21 cellular contexts compared by ENCODE assay signal in the genomic region with DNA sequence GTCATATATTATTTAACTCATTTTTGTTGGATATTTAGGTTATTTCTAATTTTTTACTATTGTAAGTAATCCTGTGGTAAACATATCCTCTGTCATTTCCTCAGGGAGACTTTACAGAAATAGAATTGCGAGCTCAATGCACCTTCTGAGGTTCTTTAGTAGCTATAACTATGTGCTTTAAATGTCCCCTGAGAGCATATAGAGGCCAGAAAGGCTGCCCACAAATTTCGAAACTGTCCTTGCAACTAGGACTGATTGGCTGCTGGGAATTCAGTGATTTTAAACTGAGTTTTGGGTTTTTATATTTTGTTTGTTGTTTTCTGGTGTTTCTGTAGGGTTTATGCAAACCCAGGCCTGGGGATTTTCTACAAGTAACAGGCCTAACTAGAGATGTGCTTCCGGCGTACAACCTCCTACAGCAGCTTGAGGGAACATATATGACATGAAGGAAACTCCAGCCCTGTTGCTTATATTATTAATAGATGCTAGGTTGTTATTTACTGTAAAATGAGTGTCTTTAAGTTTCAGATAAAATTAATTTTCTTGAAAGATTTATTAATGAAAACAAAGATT. TPM values are rescaled to one million over a fixed set of nuclear protein-coding genes. Genes with fewer than 3 reads are reported as not detected.
A peak's percentile ranks its signal among the peaks of the same experiment; 100 is the strongest.
DNase-seq lines count a peak whose midpoint lies in the region; ATAC-seq, FAIRE-seq and TF ChIP-seq lines count a peak whose summit lies in the region.
"Had no signal": no experiment of that assay in that cellular context is flagged by ENCODE, and none has a peak within 500 bp of the region (broad histone marks: within the 10 kb centered on the region; RNA-seq: fewer than 3 reads in every experiment).

No MANE protein-coding gene starts in this region.

- H3K4me2 ChIP-seq in GM12878 (ENCODE audit: control insufficient read depth, insufficient read depth) (peak overlapping the region; percentile 23; the same call in 1 of the 2 replicates), osteoblast (ENCODE audit: insufficient read depth, low read length) (peak overlapping the region; percentile 51)

- TF ChIP-seq EP300 in GM12878 (IDR thresholded peaks at IDR 0.05; ENCODE audit: borderline replicate concordance in 1 of 2, control insufficient read depth in 1 of 2, low read depth in 2 of 2, low read length in 2 of 2), result no peak

- SMC1A ChIA-PET in GM12878 (lab: Charles Lee; ENCODE audit: uncharacterized antibody, unreplicated experiment), result interaction anchor here (1.7 kb wide), 1 partner anchor 35 kb away, joined by 3 read pairs; no protein-coding TSS in a partner anchor

- no peak for TF ChIP-seq CTCF in GM12864 (IDR thresholded peaks at IDR 0.05; ENCODE audit: low read depth, low read length, missing control alignments)
- no peak for TF ChIP-seq CTCF in HEK293 (tag by site-specific recombination; IDR thresholded peaks at IDR 0.05)
- no peak for TF ChIP-seq CTCF in GM12878 (IDR thresholded peaks at IDR 0.05 in 2 of 3, conservative IDR thresholded peaks at IDR 0.05 in 1 of 3; ENCODE audit: control insufficient read depth in 2 of 3, extremely low read depth in 1 of 3, insufficient read depth in 1 of 3, low read depth in 3 of 3, low read length in 3 of 3)
- no peak for TF ChIP-seq CTCF in osteoblast (IDR thresholded peaks at IDR 0.05; ENCODE audit: extremely low read depth, low read depth, low read length)

- TF ChIP-seq RAD21 in GM12878 (IDR thresholded peaks at IDR 0.05; ENCODE audit: insufficient read depth, low read depth, low read length), result no peak

- no peaks in the 10 kb centered on the region for H4K20me1 ChIP-seq in GM12878 (ENCODE audit: control insufficient read depth, insufficient read depth)
- peaks cover 11% of the 10 kb centered on the region for H4K20me1 ChIP-seq in osteoblast (ENCODE audit: insufficient read depth, low read length)

- intact Hi-C loops in GM12878 (cut with micrococcal nuclease; ENCODE audit: unreplicated experiment), result no loop called here

- H3K36me3 ChIP-seq in HEK293 (ENCODE audit: control insufficient read depth in 2 of 2, insufficient read depth in 1 of 2, low read length in 2 of 2) (peaks cover 7 to 53% of the 10 kb centered on the region in 2 experiments), GM12878 (ENCODE audit: control insufficient read depth in 2 of 2, insufficient read depth in 2 of 2, low read length in 1 of 2) (peaks cover 0 to 8% of the 10 kb centered on the region in 2 experiments; a peak in 3 of 4 replicates), osteoblast (ENCODE audit: insufficient read depth, low read length) (peaks cover 30% of the 10 kb centered on the region)
- H3K36me3 ChIP-seq: ovary had no signal

- WGBS in GM12878 (ENCODE audit: insufficient coverage, insufficient replicate concordance, low lambda C conversion rate, missing lambda C conversion rate), result 0% methylated on average over 4 of the region's 4 CpGs

- ATAC-seq in GM12878 (peak; percentile 48; the same call in 2 of the 3 replicates), HG02642 (IDR thresholded peaks at IDR 0.05; ENCODE audit: poor library complexity, unreplicated experiment) (no peak)

- CTCF ChIA-PET in HEK293 (lab: Yijun Ruan, JAX) (interaction anchor here (0.6 to 1.4 kb wide), 3 partner anchors 27 to 1136 kb away, joined by 3 read pairs; no protein-coding TSS in a partner anchor), GM12878 (lab: Yijun Ruan, JAX) (interaction anchor here (0.6 to 1.7 kb wide), 7 partner anchors 9 to 527 kb away, joined by 3 to 6 read pairs (median 4); no protein-coding TSS in a partner anchor)

- H3K27me3 ChIP-seq in GM12878 (replicated peaks in 1 of 2; ENCODE audit: control insufficient read depth in 2 of 2, insufficient read depth in 2 of 2, low read length in 1 of 2), result no peaks in the 10 kb centered on the region
- no peaks in the 10 kb centered on the region for H3K27me3 ChIP-seq in osteoblast (ENCODE audit: insufficient read depth, low read length)
- H3K27me3 ChIP-seq: ovary had no signal

- H2AFZ ChIP-seq in GM12878 (ENCODE audit: control insufficient read depth, low read depth, low read length) (no peak overlapping the region), osteoblast (ENCODE audit: low read length) (no peak overlapping the region)

- peak; percentile 27 for DNase-seq in GM12864 (ENCODE audit: low read depth)
- peak; percentile 42 for DNase-seq in GM12878 (ENCODE audit: low read depth, low spot score)
- peak; percentile 59 for DNase-seq in osteoblast (ENCODE audit: insufficient read length, low spot score, missing footprints)
- DNase-seq in epidermal melanocyte (ENCODE audit: insufficient read length, low spot score), result no peak
- no peak for DNase-seq in COLO668 (lab: John Stamatoyannopoulos, UW; ENCODE audit: unreplicated experiment)
- DNase-seq: activated CD4-positive, alpha-beta memory T cell treated with anti-CD3 and anti-CD28 coated beads, Interleukin-2, amount 10 ng/mL, durations not matched to agents 7 days and 5 days; activated naive CD4-positive, alpha-beta T cell treated with anti-CD3 and anti-CD28 coated beads, Interleukin-2, amount 50 U/mL, for 16 hours; activated T-cell treated with anti-CD3 and anti-CD28 coated beads, Interleukin-2, amount 50 U/mL, for 48 hours; Calu3; H7; IMR-90; NCI-H1048; NCI-H2029; ovary; Right ventricle myocardium superior; stimulated activated CD4-positive, alpha-beta T cell treated with anti-CD3 and anti-CD28 coated beads, Interleukin-2, amount 100 ng/mL, for 48 hours; T-helper 1 cell had no signal

- H3K4me3 ChIP-seq in GM12864 (ENCODE audit: low read depth, low read length) (no peak overlapping the region), HEK293 (ENCODE audit: low read depth, low read length) (no peak overlapping the region), GM12878 (no peak overlapping the region), osteoblast (ENCODE audit: insufficient read depth, low read length) (no peak overlapping the region)
- H3K4me3 ChIP-seq: lung, ovary had no signal

- POLR2A ChIA-PET in HEK293 (lab: Yijun Ruan, JAX), result no interaction called here
- POLR2A ChIA-PET in GM12878 (lab: Charles Lee), result interaction anchor here (0.7 to 1.3 kb wide), 2 partner anchors 11 to 14 kb away, joined by 3 to 6 read pairs; no protein-coding TSS in a partner anchor

- in situ Hi-C loops in GM12878 (cut with MboI), result no loop called here

- RAD21 ChIA-PET in GM12878 (lab: Charles Lee; ENCODE audit: unreplicated experiment), result interaction anchor here (0.6 to 0.9 kb wide), 2 partner anchors 11 to 1301 kb away, joined by 4 to 7 read pairs; no protein-coding TSS in a partner anchor

- FAIRE-seq in GM12878 (lab: Jason Lieb, UNC), result no peak
- FAIRE-seq: urothelium cell line had no signal

- H3K9ac ChIP-seq in GM12878 (ENCODE audit: control insufficient read depth, insufficient read depth, low read length), result no peak overlapping the region

- TF ChIP-seq POLR2A in GM12878 (IDR thresholded peaks at IDR 0.05; ENCODE audit: low read depth, low read length), result no peak

- H3K9me3 ChIP-seq in HEK293 (ENCODE audit: control insufficient read depth, insufficient read depth, low read depth, low read length) (no peaks in the 10 kb centered on the region), GM12878 (replicated peaks; ENCODE audit: control insufficient read depth, insufficient read depth, low read length) (no peaks in the 10 kb centered on the region), osteoblast (ENCODE audit: low read depth, low read length) (no peaks in the 10 kb centered on the region)
- H3K9me3 ChIP-seq: ovary had no signal

- no TSS peak for BruUV-seq in GM12878 (replicated peaks; lab: Mats Ljungman, UMichigan)

- H3K79me2 ChIP-seq in GM12878 (ENCODE audit: control insufficient read depth, insufficient read depth, low read length) (no peaks in the 10 kb centered on the region), osteoblast (ENCODE audit: insufficient read depth, low read length) (peaks cover 36% of the 10 kb centered on the region)

- no peaks in the 10 kb centered on the region for H3K4me1 ChIP-seq in HEK293 (ENCODE audit: control insufficient read depth, insufficient read depth, low read length)
- H3K4me1 ChIP-seq in GM12878 (ENCODE audit: control insufficient read depth, insufficient read depth, low read length), result peaks cover 2% of the 10 kb centered on the region
- peaks cover 8% of the 10 kb centered on the region for H3K4me1 ChIP-seq in osteoblast (ENCODE audit: insufficient read depth, low read length)

- no peak overlapping the region for H3K27ac ChIP-seq in HEK293 (ENCODE audit: extremely low read depth, low read depth, low read length)
- H3K27ac ChIP-seq in GM12878 (ENCODE audit: control insufficient read depth, insufficient read depth), result peak overlapping the region; percentile 50
- no peak overlapping the region for H3K27ac ChIP-seq in osteoblast (ENCODE audit: low read depth, low read length)
- H3K27ac ChIP-seq: ovary had no signal

RNA-seq across cellular contexts. Expression of gene P4HTM, which starts 29.1 kb away (rescaled TPM):
- 81.4 and 96.2 TPM in 2 replicates for total RNA-seq in GM12878 (2013; cell fraction: nucleolus; rRNA removed)
- total RNA-seq in GM12878 (2014; rRNA removed), result 27.1 and 31.1 TPM in 2 replicates
- 13.6 and 13.7 TPM in 2 replicates for total RNA-seq in GM12878 (2014; rRNA removed; fragmentation: Illumina TruSeq; extraction: Trizol)
- total RNA-seq in GM12878 (2021), result 24.4 and 28.6 TPM in 2 replicates
- 8.2 TPM for polyA plus RNA-seq in GM12878 (2011; ENCODE audit: low read depth)
- polyA plus RNA-seq in GM12878 (2011; rRNA removed), result 15.8 and 23.6 TPM in 2 replicates
- polyA plus RNA-seq in GM12878 (2011; cell fraction: cytosol; rRNA removed), result 23.6 and 35.3 TPM in 2 replicates
- 153 and 183 TPM in 2 replicates for polyA plus RNA-seq in GM12878 (2011; cell fraction: nucleus; rRNA removed)
- polyA plus RNA-seq in GM12878 (2012), result 16.8 and 20.6 TPM in 2 replicates
- 5.3 and 9.7 TPM in 2 replicates for polyA plus RNA-seq in GM12878 (2014; fragmentation: Illumina TruSeq; extraction: Trizol)
- 1 to 10 TPM in 1 of 2 experiments, under 1 TPM in 1; 0.76 to 6.5 TPM for polyA plus RNA-seq in GM12878 (2014; fragmentation: Nextera tagmentation; extraction: Ambion mirVana)
- polyA plus RNA-seq in GM12878 (2014; rRNA removed), result 28.7 and 28.8 TPM in 2 replicates
- 10 to 100 TPM; 22.7 to 23.1 TPM for polyA plus RNA-seq in GM12878 (2016; fragmentation: Nextera tagmentation; extraction: Ambion mirVana)
- polyA minus RNA-seq in GM12878 (2011; rRNA and poly(A)+ RNA removed), result 33.9 and 57.0 TPM in 2 replicates
- polyA minus RNA-seq in GM12878 (2011; cell fraction: cytosol; rRNA and poly(A)+ RNA removed), result 22.1 and 39.0 TPM in 2 replicates
- polyA minus RNA-seq in GM12878 (2011; cell fraction: nucleus; rRNA and poly(A)+ RNA removed), result 65.0 and 89.6 TPM in 2 replicates
- 31.8 and 32.4 TPM in 2 replicates for total RNA-seq in osteoblast

RNA-seq across cellular contexts. Expression of gene ARIH2, which starts 42.3 kb away (rescaled TPM):
- total RNA-seq in GM12878 (2013; cell fraction: nucleolus; rRNA removed), result 128 and 140 TPM in 2 replicates
- total RNA-seq in GM12878 (2014; rRNA removed), result 74.7 and 77.4 TPM in 2 replicates
- total RNA-seq in GM12878 (2014; rRNA removed; fragmentation: Illumina TruSeq; extraction: Trizol), result 63.6 and 67.1 TPM in 2 replicates
- 58.7 and 61.8 TPM in 2 replicates for total RNA-seq in GM12878 (2021)
- 30.9 TPM for polyA plus RNA-seq in GM12878 (2011; ENCODE audit: low read depth)
- 59.7 and 74.0 TPM in 2 replicates for polyA plus RNA-seq in GM12878 (2011; rRNA removed)
- polyA plus RNA-seq in GM12878 (2011; cell fraction: cytosol; rRNA removed), result 67.2 and 70.7 TPM in 2 replicates
- 67.3 and 73.8 TPM in 2 replicates for polyA plus RNA-seq in GM12878 (2011; cell fraction: nucleus; rRNA removed)
- 32.0 and 43.5 TPM in 2 replicates for polyA plus RNA-seq in GM12878 (2012)
- polyA plus RNA-seq in GM12878 (2014; fragmentation: Illumina TruSeq; extraction: Trizol), result 50.5 and 60.2 TPM in 2 replicates
- 10 to 100 TPM; 18.7 to 22.2 TPM for polyA plus RNA-seq in GM12878 (2014; fragmentation: Nextera tagmentation; extraction: Ambion mirVana)
- 56.8 and 58.5 TPM in 2 replicates for polyA plus RNA-seq in GM12878 (2014; rRNA removed)
- polyA plus RNA-seq in GM12878 (2016; fragmentation: Nextera tagmentation; extraction: Ambion mirVana), result 10 to 100 TPM; 70.1 to 74.4 TPM
- polyA minus RNA-seq in GM12878 (2011; rRNA and poly(A)+ RNA removed), result 83.8 and 86.3 TPM in 2 replicates
- polyA minus RNA-seq in GM12878 (2011; cell fraction: cytosol; rRNA and poly(A)+ RNA removed), result 24.6 and 41.0 TPM in 2 replicates
- polyA minus RNA-seq in GM12878 (2011; cell fraction: nucleus; rRNA and poly(A)+ RNA removed), result 28.0 and 56.9 TPM in 2 replicates
- total RNA-seq in osteoblast, result 69.1 and 82.5 TPM in 2 replicates

RNA-seq across cellular contexts. Expression of gene WDR6, which starts 46.3 kb away (rescaled TPM):
- total RNA-seq in GM12878 (2013; cell fraction: nucleolus; rRNA removed), result 194 and 215 TPM in 2 replicates
- total RNA-seq in GM12878 (2014; rRNA removed) (72.6 and 85.5 TPM in 2 replicates), GM12878 (2014; rRNA removed; fragmentation: Illumina TruSeq; extraction: Trizol) (57.8 and 59.9 TPM in 2 replicates), GM12878 (2021) (150 and 169 TPM in 2 replicates), osteoblast (74.3 and 98.4 TPM in 2 replicates)
- polyA plus RNA-seq in GM12878 (2011; ENCODE audit: low read depth), result 121 TPM
- polyA plus RNA-seq in GM12878 (2011; rRNA removed) (53.5 and 119 TPM in 2 replicates), GM12878 (2014; fragmentation: Illumina TruSeq; extraction: Trizol) (60.4 and 105 TPM in 2 replicates), GM12878 (2014; fragmentation: Nextera tagmentation; extraction: Ambion mirVana) (10 to 100 TPM; 21.3 to 24.1 TPM), GM12878 (2014; rRNA removed) (126 and 141 TPM in 2 replicates), GM12878 (2016; fragmentation: Nextera tagmentation; extraction: Ambion mirVana) (100 to 1,000 TPM; 110 to 116 TPM)
- 133 and 171 TPM in 2 replicates for polyA plus RNA-seq in GM12878 (2011; cell fraction: cytosol; rRNA removed)
- 1,270 and 1,449 TPM in 2 replicates for polyA plus RNA-seq in GM12878 (2011; cell fraction: nucleus; rRNA removed)
- polyA plus RNA-seq in GM12878 (2012), result 156 and 221 TPM in 2 replicates
- 115 and 118 TPM in 2 replicates for polyA minus RNA-seq in GM12878 (2011; rRNA and poly(A)+ RNA removed)
- polyA minus RNA-seq in GM12878 (2011; cell fraction: cytosol; rRNA and poly(A)+ RNA removed), result 32.7 and 37.9 TPM in 2 replicates
- polyA minus RNA-seq in GM12878 (2011; cell fraction: nucleus; rRNA and poly(A)+ RNA removed), result 59.1 and 87.9 TPM in 2 replicates

RNA-seq across cellular contexts. Expression of gene DALRD3, which starts 57.5 kb away (rescaled TPM):
- total RNA-seq in GM12878 (2013; cell fraction: nucleolus; rRNA removed), result 13.2 and 15.2 TPM in 2 replicates
- 28.2 and 30.4 TPM in 2 replicates for total RNA-seq in GM12878 (2014; rRNA removed)
- total RNA-seq in GM12878 (2014; rRNA removed; fragmentation: Illumina TruSeq; extraction: Trizol), result 12.2 and 14.9 TPM in 2 replicates
- 20.5 and 23.7 TPM in 2 replicates for total RNA-seq in GM12878 (2021)
- 18.4 TPM for polyA plus RNA-seq in GM12878 (2011; ENCODE audit: low read depth)
- 15.6 and 26.3 TPM in 2 replicates for polyA plus RNA-seq in GM12878 (2011; rRNA removed)
- polyA plus RNA-seq in GM12878 (2011; cell fraction: cytosol; rRNA removed), result 43.0 and 43.1 TPM in 2 replicates
- polyA plus RNA-seq in GM12878 (2011; cell fraction: nucleus; rRNA removed), result 77.6 and 87.5 TPM in 2 replicates
- 18.4 and 24.7 TPM in 2 replicates for polyA plus RNA-seq in GM12878 (2012)
- polyA plus RNA-seq in GM12878 (2014; fragmentation: Illumina TruSeq; extraction: Trizol), result 13.8 and 15.7 TPM in 2 replicates
- 10 to 100 TPM; 10.1 to 21.9 TPM for polyA plus RNA-seq in GM12878 (2014; fragmentation: Nextera tagmentation; extraction: Ambion mirVana)
- 23.0 and 27.3 TPM in 2 replicates for polyA plus RNA-seq in GM12878 (2014; rRNA removed)
- 10 to 100 TPM; 21.2 to 26.0 TPM for polyA plus RNA-seq in GM12878 (2016; fragmentation: Nextera tagmentation; extraction: Ambion mirVana)
- 31.2 and 44.4 TPM in 2 replicates for polyA minus RNA-seq in GM12878 (2011; rRNA and poly(A)+ RNA removed)
- polyA minus RNA-seq in GM12878 (2011; cell fraction: cytosol; rRNA and poly(A)+ RNA removed), result 11.9 and 12.6 TPM in 2 replicates
- polyA minus RNA-seq in GM12878 (2011; cell fraction: nucleus; rRNA and poly(A)+ RNA removed), result 21.5 and 34.7 TPM in 2 replicates
- 37.1 and 39.1 TPM in 2 replicates for total RNA-seq in osteoblast

Comparison
In these comparisons a context has a peak if more than half of its experiments do, and no peak if none do; other contexts are left out.
1. DNase-seq: peak in GM12864 (single experiment), GM12878 (single experiment) and osteoblast (single experiment); none in epidermal melanocyte (single experiment) and COLO668 (single experiment).